In the genomic region with DNA sequence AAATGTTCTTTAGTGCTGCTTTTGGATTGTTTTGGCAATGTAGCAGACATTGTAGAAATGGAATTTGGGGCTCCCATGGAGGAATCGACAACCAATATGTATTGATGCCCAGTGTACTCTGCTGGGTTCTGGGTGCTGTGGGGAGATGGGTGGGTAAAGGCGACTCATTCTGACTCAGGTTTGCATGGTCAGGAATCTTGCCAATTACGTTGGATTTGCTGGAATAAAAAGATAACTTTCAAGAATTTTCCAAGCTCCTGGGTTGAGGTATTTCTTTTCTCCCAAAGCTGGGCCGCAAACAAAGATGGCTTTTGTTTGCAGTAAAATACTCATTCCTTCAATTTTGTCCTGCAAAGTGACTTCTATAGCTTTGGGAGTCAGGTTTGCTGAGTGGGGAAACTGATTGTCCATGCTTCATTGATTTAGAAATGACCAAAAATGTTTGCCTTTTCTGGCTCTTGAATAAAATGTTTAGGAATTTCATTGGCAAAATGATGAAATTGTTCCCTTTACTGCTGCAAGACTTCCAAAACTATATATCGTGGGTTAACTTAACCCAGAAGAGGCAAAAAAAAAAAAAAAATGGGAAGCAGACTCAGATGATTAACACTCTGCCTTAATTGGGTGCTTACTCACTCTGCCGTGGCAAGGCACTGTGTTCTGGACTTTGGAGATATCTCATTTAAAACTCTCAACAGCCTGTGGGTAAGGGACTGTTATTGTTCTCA, we compare ENCODE assay signal across 17 cellular contexts. TPM values are rescaled to one million over a fixed set of nuclear protein-coding genes. Genes with fewer than 3 reads are reported as not detected.
DNase-seq lines count a peak whose midpoint lies in the region; ATAC-seq, FAIRE-seq and TF ChIP-seq lines count a peak whose summit lies in the region.
"Had no signal": no experiment of that assay in that cellular context is flagged by ENCODE, and none has a peak within 500 bp of the region (broad histone marks: within the 10 kb centered on the region; RNA-seq: fewer than 3 reads in every experiment).

No MANE protein-coding gene starts in this region.

- no peak for TF ChIP-seq POLR2A in K562 (conservative IDR thresholded peaks at IDR 0.05)

- WGBS in K562 (ENCODE audit: insufficient coverage, low coverage, missing lambda C conversion rate) = 25% methylated on average over 6 of the region's 6 CpGs
- WGBS in mesenchymal stem cell = 60% methylated on average over 5 of the region's 6 CpGs

- H3K27me3 ChIP-seq in MG63 (no peaks in the 10 kb centered on the region), K562 (ENCODE audit: control insufficient read depth in 2 of 2, insufficient read depth in 2 of 2, low read length in 2 of 2) (no peaks in the 10 kb centered on the region), mesenchymal stem cell (ENCODE audit: control insufficient read depth in 1 of 2, insufficient read depth in 1 of 2, low read length in 2 of 2) (peaks cover 0 to 15% of the 10 kb centered on the region in 2 experiments)

- H2BK12ac ChIP-seq in mesenchymal stem cell (ENCODE audit: low read length in 2 of 2) = no peak overlapping the region

- H4K8ac ChIP-seq in mesenchymal stem cell (ENCODE audit: low read length) = no peak overlapping the region

- in situ Hi-C loops in K562 (cut with MboI) = loop anchor here (25.0 kb wide), 1 partner anchor 503 kb away; no protein-coding TSS in a partner anchor

- ATAC-seq in K562 = no peak

- no peak overlapping the region for H3K23ac ChIP-seq in mesenchymal stem cell (ENCODE audit: low read length in 2 of 2)

- no TSS peak for BruUV-seq in K562 (replicated peaks; lab: Mats Ljungman, UMichigan)

- no peaks in the 10 kb centered on the region for H3K9me1 ChIP-seq in K562 (ENCODE audit: control insufficient read depth, insufficient read depth, low read length)

- no peak overlapping the region for H3K14ac ChIP-seq in mesenchymal stem cell (ENCODE audit: low read length in 2 of 2)

- CTCF ChIA-PET in K562 (lab: Yijun Ruan, JAX; ENCODE audit: low intra/inter-chr PET ratio) = interaction anchor here (0.6 to 1.3 kb wide), 2 partner anchors 255 to 504 kb away, joined by 3 to 8 read pairs; no protein-coding TSS in a partner anchor

- no peaks in the 10 kb centered on the region for H3K79me2 ChIP-seq in K562 (ENCODE audit: control insufficient read depth, insufficient read depth, low read length)

- H2AFZ ChIP-seq in K562 (ENCODE audit: low read depth, low read length) (no peak overlapping the region), mesenchymal stem cell (ENCODE audit: low read depth, low read length) (no peak overlapping the region)

- H3K4me1 ChIP-seq in K562 (replicated peaks in 1 of 2; ENCODE audit: control insufficient read depth in 2 of 2, insufficient read depth in 2 of 2, low read length in 2 of 2) = peaks cover 12 to 20% of the 10 kb centered on the region in 2 experiments; a peak in 4 of 5 replicates
- peaks cover 5% of the 10 kb centered on the region for H3K4me1 ChIP-seq in mesenchymal stem cell (ENCODE audit: control insufficient read depth, insufficient read depth, low read depth, low read length)
- H3K4me1 ChIP-seq: prostate gland had no signal

- H2BK5ac ChIP-seq in mesenchymal stem cell (ENCODE audit: low read depth, low read length, poor library complexity, severe bottlenecking) = no peak overlapping the region

- H3K4ac ChIP-seq in mesenchymal stem cell (ENCODE audit: low read depth in 1 of 2, low read length in 2 of 2) = no peak overlapping the region

- no peak overlapping the region for H2AK5ac ChIP-seq in mesenchymal stem cell (ENCODE audit: low read length, severe bottlenecking)

- H3K4me3 ChIP-seq in MG63 (no peak overlapping the region; the same call in 1 of the 2 replicates), K562 (no peak overlapping the region), mesenchymal stem cell (ENCODE audit: insufficient read depth in 1 of 2, low read depth in 1 of 2, low read length in 2 of 2) (peak overlapping the region in 1 of 2 experiments; percentile 45)
- H3K4me3 ChIP-seq: prostate gland had no signal

- H2BK120ac ChIP-seq in mesenchymal stem cell (ENCODE audit: low read depth, low read length) = no peak overlapping the region

- no peak for TF ChIP-seq RAD21 in K562 (CRISPR knock-in tag; conservative IDR thresholded peaks at IDR 0.05 in 1 of 2, IDR thresholded peaks at IDR 0.05 in 1 of 2)

- no peak overlapping the region for H4K91ac ChIP-seq in mesenchymal stem cell (ENCODE audit: low read length)

- H3K4me2 ChIP-seq in K562 (ENCODE audit: insufficient read depth, low read length) (no peak overlapping the region), mesenchymal stem cell (ENCODE audit: low read length, poor library complexity, severe bottlenecking) (no peak overlapping the region)

- no peak for FAIRE-seq in K562 (lab: Jason Lieb, UNC)

- no peak; the same call in 1 of the 2 replicates for TF ChIP-seq EP300 in K562 (IDR thresholded peaks at IDR 0.05; ENCODE audit: low read length)

- H3K27ac ChIP-seq in K562 (ENCODE audit: extremely low read depth, low read depth, low read length) (no peak overlapping the region; the same call in 2 of the 3 replicates), mesenchymal stem cell (ENCODE audit: low read length, poor library complexity, severe bottlenecking) (no peak overlapping the region), caudate nucleus (ENCODE audit: low read depth, low read length) (no peak overlapping the region)
- H3K27ac ChIP-seq: prostate gland had no signal

- H4K20me1 ChIP-seq in K562 (replicated peaks; ENCODE audit: control insufficient read depth, insufficient read depth, low read length) = no peaks in the 10 kb centered on the region

- H3K9ac ChIP-seq in K562 (ENCODE audit: insufficient read depth in 1 of 2, low read depth in 2 of 2, low read length in 2 of 2) (no peak overlapping the region), mesenchymal stem cell (ENCODE audit: low read length) (peak overlapping the region; percentile 56)

- H2BK15ac ChIP-seq in mesenchymal stem cell (ENCODE audit: low read depth, poor library complexity, severe bottlenecking) = no peak overlapping the region

- no peak for TF ChIP-seq CTCF in K562 (IDR thresholded peaks at IDR 0.05 in 2 of 3, conservative IDR thresholded peaks at IDR 0.05 in 1 of 3; ENCODE audit: insufficient read depth in 2 of 3, low read depth in 1 of 3, low read length in 3 of 3)

- no peak overlapping the region for H3K18ac ChIP-seq in mesenchymal stem cell (ENCODE audit: low read depth in 1 of 2, low read length in 2 of 2)

- no peaks in the 10 kb centered on the region for H3K79me1 ChIP-seq in mesenchymal stem cell (replicated peaks; ENCODE audit: low read length, poor library complexity, severe bottlenecking)

- H3K36me3 ChIP-seq in MG63 = no peaks in the 10 kb centered on the region
- no peaks in the 10 kb centered on the region for H3K36me3 ChIP-seq in K562 (ENCODE audit: control insufficient read depth, insufficient read depth, low read length)
- no peaks in the 10 kb centered on the region for H3K36me3 ChIP-seq in mesenchymal stem cell (ENCODE audit: control insufficient read depth in 1 of 2, insufficient read depth in 2 of 2, low read depth in 1 of 2, low read length in 2 of 2)
- H3K36me3 ChIP-seq: prostate gland had no signal

- H3K9me3 ChIP-seq in MG63 (no peaks in the 10 kb centered on the region), K562 (replicated peaks; ENCODE audit: control insufficient read depth, insufficient read depth, low read depth, low read length) (no peaks in the 10 kb centered on the region), mesenchymal stem cell (ENCODE audit: control insufficient read depth, low read length) (no peaks in the 10 kb centered on the region)
- H3K9me3 ChIP-seq: prostate gland had no signal

- POLR2A ChIA-PET in K562 (lab: Yijun Ruan, JAX) = interaction anchor here (1.7 to 2.1 kb wide), 2 partner anchors 255 to 263 kb away, joined by 5 to 7 read pairs; no protein-coding TSS in a partner anchor

- DNase-seq in Daoy (ENCODE audit: low read depth) = peak; percentile 20
- DNase-seq in MG63 = peak; percentile 44
- DNase-seq in K562 (ENCODE audit: extremely low read depth in 1 of 4, low spot score in 3 of 4) = no peak
- no peak for DNase-seq in mesenchymal stem cell
- DNase-seq in NCI-H2081 treated with DMSO at 0.1 percent for 48 hours (lab: John Stamatoyannopoulos, UW) = no peak
- no peak for DNase-seq in globus pallidus (ENCODE audit: low spot score)
- no peak for DNase-seq in caudate nucleus (lab: John Stamatoyannopoulos, UW)
- no peak for DNase-seq in NCI-H2196 (lab: John Stamatoyannopoulos, UW; ENCODE audit: unreplicated experiment)
- DNase-seq: activated effector memory CD4-positive, alpha-beta T cell treated with Interleukin-2 at 50 U/mL for 16 hours; Calu3; KBM-7; NCI-H146; NCI-H510A; stimulated activated naive CD4-positive, alpha-beta T cell had no signal

- intact Hi-C loops in K562 (cut with micrococcal nuclease) = loop anchor here (10.0 kb wide), 1 partner anchor 501 kb away; no protein-coding TSS in a partner anchor

TF ChIP-seq in K562, 482 proteins besides CTCF, POLR2A, EP300 and RAD21 (continues in another document):
- TF ChIP-seq RBM25 (IDR thresholded peaks at IDR 0.05; ENCODE audit: low read depth, low read length, severe bottlenecking) = peak; percentile 29
- no peak for TF ChIP-seq ETV1 (tag; conservative IDR thresholded peaks at IDR 0.05; ENCODE audit: low read depth)
- peak; percentile 25; the same call in 1 of the 2 replicates for TF ChIP-seq NFE2 (IDR thresholded peaks at IDR 0.05; ENCODE audit: low read depth)

RNA-seq across cellular contexts. Expression of gene RTL9, which starts 57.0 kb away (rescaled TPM):
- not detected in 2 replicates for total RNA-seq in Daoy (2014; rRNA removed; shearing (Covaris generic))
- total RNA-seq in MG63 (2014; rRNA removed; shearing (Covaris generic); ENCODE audit: low replicate concordance) = 0.30 and 0.72 TPM in 2 replicates
- 0.16 and 0.26 TPM in 2 replicates for total RNA-seq in K562 (2011; cell fraction: chromatin; rRNA removed; ENCODE audit: low replicate concordance)
- under 0.01 TPM in 1 of 2 replicates, not detected in the other for total RNA-seq in K562 (2011; cell fraction: nucleolus; rRNA removed)
- 0.15 TPM in 2 replicates for total RNA-seq in K562 (2011; cell fraction: nucleoplasm; rRNA removed)
- total RNA-seq in K562 (2014; rRNA removed) (0.04 and 0.05 TPM in 2 replicates), K562 (2014; rRNA removed; fragmentation: Illumina TruSeq; extraction: Trizol) (0.10 and 0.11 TPM in 2 replicates), K562 (2015; rRNA removed; fragmentation: Illumina TruSeq; extraction: Trizol) (0.04 TPM in 1 of 2 replicates, not detected in the other), K562 (2021) (0.16 and 0.31 TPM in 2 replicates)
- polyA plus RNA-seq in K562 (2011; rRNA removed) (0.03 and 0.35 TPM in 2 replicates), K562 (2014; fragmentation: Illumina TruSeq; extraction: Trizol) (0.18 and 0.22 TPM in 2 replicates), K562 (2014; fragmentation: Nextera tagmentation; extraction: Ambion mirVana) (under 1 TPM in 1 of 2 experiments, not detected in 1; 0.06 TPM), K562 (2014; rRNA removed) (0.11 and 0.21 TPM in 2 replicates)
- polyA plus RNA-seq in K562 (2011; cell fraction: cytosol; rRNA removed) = 0.06 and 0.52 TPM in 2 replicates
- polyA plus RNA-seq in K562 (2011; cell fraction: nucleus; rRNA removed) = 0.10 and 1.2 TPM in 2 replicates
- polyA plus RNA-seq in K562 (2012) = 0.08 and 0.17 TPM in 2 replicates
- 0.25 TPM in 1 of 2 replicates, not detected in the other for polyA minus RNA-seq in K562 (2011; rRNA and poly(A)+ RNA removed)
- polyA minus RNA-seq in K562 (2011; cell fraction: cytosol; rRNA and poly(A)+ RNA removed) = 0.38 TPM in 1 of 2 replicates, not detected in the other
- polyA minus RNA-seq in K562 (2011; cell fraction: nucleus; rRNA and poly(A)+ RNA removed) = 0.13 TPM in 1 of 2 replicates, not detected in the other
- polyA plus RNA-seq in mesenchymal stem cell (2013, experiment 1 of 2) = 0.33 TPM
- polyA plus RNA-seq in mesenchymal stem cell (2013, experiment 2 of 2) = 0.49 TPM
- total RNA-seq: activated CD8-positive, alpha-beta memory T cell treated with anti-CD3 and anti-CD28 coated beads for 36 hours; Calu3; ureter had no signal

Comparison
In these comparisons a context has a peak if more than half of its experiments do, and no peak if none do; other contexts are left out.
1. DNase-seq: peak in Daoy (single experiment) and MG63 (single experiment); none in K562 (0 of 4), mesenchymal stem cell (single experiment), NCI-H2081 treated with DMSO at 0.1 percent for 48 hours (single experiment), globus pallidus (single experiment), caudate nucleus (0 of 61) and NCI-H2196 (single experiment).